In genomic region chr14:72595152-72595551, GRCh38 we compare ENCODE assay signal across 16 cellular contexts.
"Had no signal": no experiment of that assay in that cellular context is flagged by ENCODE, and none has a peak within 500 bp of the region (broad histone marks: within the 10 kb centered on the region; RNA-seq: fewer than 3 reads in every experiment).

No MANE protein-coding gene starts in this region.

- H3K9me3 ChIP-seq: colonic mucosa had no signal

- H3K27ac Mint-ChIP-seq: brain, type B pancreatic cell had no signal

- H3K27me3 ChIP-seq: colonic mucosa had no signal

- H3K9me3 Mint-ChIP-seq: brain; stimulated activated naive CD8-positive, alpha-beta T cell treated with anti-CD3 and anti-CD28 coated beads, Interleukin-15, Interleukin-2, amounts not matched to agents 100 ng/mL and 50 ng/mL, for 24 hours; type B pancreatic cell had no signal

- H3K27ac ChIP-seq: colonic mucosa, VCaP had no signal

- H3K4me1 ChIP-seq: colonic mucosa had no signal

- H3K4me3 ChIP-seq: colonic mucosa, lung had no signal

- H3K4me3 Mint-ChIP-seq: brain, type B pancreatic cell had no signal

- H3K36me3 Mint-ChIP-seq: brain, type B pancreatic cell had no signal

- ATAC-seq: left colon had no signal

- DNase-seq: activated gamma-delta T cell; anterior cingulate cortex; colonic mucosa; erythroblast; foreskin melanocyte; glutamatergic neuron; hippocampal formation; islet precursor cell; left colon; occipital lobe; stimulated activated CD4-positive, alpha-beta T cell treated with anti-CD3 and anti-CD28 coated beads, Interleukin-12 subunit alpha, Interleukin-12 subunit beta, amount 100 ng/mL, for 4 hours had no signal

- H3K36me3 ChIP-seq: colonic mucosa had no signal
